In genomic region chr15:51735611-51736010, GRCh38 we compare ENCODE assay signal across 11 cellular contexts. TPM values are rescaled to one million over a fixed set of nuclear protein-coding genes. Genes with fewer than 3 reads are reported as not detected.
A peak's percentile ranks its signal among the peaks of the same experiment; 100 is the strongest.
DNase-seq lines count a peak whose midpoint lies in the region; FAIRE-seq and TF ChIP-seq lines count a peak whose summit lies in the region.
"Had no signal": no experiment of that assay in that cellular context is flagged by ENCODE, and none has a peak within 500 bp of the region (broad histone marks: within the 10 kb centered on the region; RNA-seq: fewer than 3 reads in every experiment).

No MANE protein-coding gene starts in this region.

- peaks cover 9% of the 10 kb centered on the region for H3K27me3 Mint-ChIP-seq in glutamatergic neuron (ENCODE audit: unreplicated experiment)

- H3K9ac ChIP-seq in stomach smooth muscle (ENCODE audit: low read length in 2 of 2), result no peak overlapping the region

- DNase-seq in activated effector memory CD4-positive, alpha-beta T cell treated with anti-CD3 and anti-CD28 coated beads, Interleukin-2, amount 50 U/mL, for 16 hours, result peak; percentile 72
- DNase-seq in activated effector memory CD4-positive, alpha-beta T cell treated with Interleukin-2 at 50 U/mL for 16 hours, result no peak
- DNase-seq in T-helper 22 cell (ENCODE audit: low read depth) (peak; percentile 30), dorsolateral prefrontal cortex (no peak), NCI-H2107 (lab: John Stamatoyannopoulos, UW) (no peak), glutamatergic neuron (no peak), small intestine (no peak)
- DNase-seq: NCI-H1436 had no signal

- H3K27me3 ChIP-seq in dorsolateral prefrontal cortex, result no peaks in the 10 kb centered on the region
- no peaks in the 10 kb centered on the region for H3K27me3 ChIP-seq in stomach smooth muscle (ENCODE audit: control insufficient read depth in 1 of 2, insufficient read depth in 2 of 2, low read length in 2 of 2)
- no peaks in the 10 kb centered on the region for H3K27me3 ChIP-seq in small intestine (ENCODE audit: control insufficient read depth in 2 of 2, insufficient read depth in 2 of 2, low read length in 2 of 2)

- no peak overlapping the region for H3K4me3 Mint-ChIP-seq in glutamatergic neuron (ENCODE audit: unreplicated experiment)

- H3K9me3 Mint-ChIP-seq in glutamatergic neuron (ENCODE audit: unreplicated experiment), result peaks cover 2% of the 10 kb centered on the region

- H3K36me3 ChIP-seq in stomach smooth muscle (ENCODE audit: control insufficient read depth in 2 of 2, insufficient read depth in 2 of 2, low read length in 2 of 2) (no peaks in the 10 kb centered on the region), small intestine (ENCODE audit: control insufficient read depth in 2 of 2, insufficient read depth in 2 of 2, low read length in 2 of 2) (no peaks in the 10 kb centered on the region)

- no peak overlapping the region for H3K27ac Mint-ChIP-seq in glutamatergic neuron (ENCODE audit: unreplicated experiment)

- peak in 2 of 56 donors; percentile 3 for TF ChIP-seq CTCF in dorsolateral prefrontal cortex (IDR thresholded peaks at IDR 0.05 in 54 of 56, conservative IDR thresholded peaks at IDR 0.05 in 2 of 56; ENCODE audit: low read depth in 1 of 56, partially characterized antibody in 56 of 56)
- no peak for TF ChIP-seq CTCF in glutamatergic neuron (IDR thresholded peaks at IDR 0.05; ENCODE audit: partially characterized antibody, unreplicated experiment)

- FAIRE-seq in small intestine (lab: Jason Lieb, UNC), result no peak
- FAIRE-seq: endometrium had no signal

- H3K27ac ChIP-seq in dorsolateral prefrontal cortex (peak overlapping the region in 53 of 59 donors; percentile 20 to 99 (median 95)), stomach smooth muscle (ENCODE audit: low read length) (peak overlapping the region; percentile 53), small intestine (ENCODE audit: low read depth in 1 of 2, low read length in 1 of 2) (no peak overlapping the region)

- H3K4me1 ChIP-seq in stomach smooth muscle (ENCODE audit: control insufficient read depth, insufficient read depth, low read length) (peaks cover 37% of the 10 kb centered on the region), small intestine (ENCODE audit: control insufficient read depth in 2 of 2, insufficient read depth in 1 of 2, low read depth in 1 of 2, low read length in 1 of 2) (peaks cover 3 to 23% of the 10 kb centered on the region in 2 donors)

- H3K4me1 Mint-ChIP-seq in glutamatergic neuron (ENCODE audit: low read depth, unreplicated experiment), result peaks cover 9% of the 10 kb centered on the region

- H3K9me3 ChIP-seq in stomach smooth muscle (ENCODE audit: control insufficient read depth in 2 of 2, low read length in 2 of 2) (no peaks in the 10 kb centered on the region), small intestine (ENCODE audit: control insufficient read depth, low read depth) (no peaks in the 10 kb centered on the region)

- no peaks in the 10 kb centered on the region for H3K36me3 Mint-ChIP-seq in glutamatergic neuron (ENCODE audit: unreplicated experiment)

- intact Hi-C loops in dorsolateral prefrontal cortex (cut with DNase I), result loop anchor here in 1 of 2 donors (2.0 kb wide), 2 partner anchors 15 to 41 kb away; partner anchors contain the start of gene TMOD2

- H3K4me3 ChIP-seq in dorsolateral prefrontal cortex, result peak overlapping the region in 54 of 59 donors; percentile 1 to 92 (median 81)
- H3K4me3 ChIP-seq in stomach smooth muscle (ENCODE audit: low read length in 2 of 2), result no peak overlapping the region
- H3K4me3 ChIP-seq in small intestine (ENCODE audit: low read depth in 1 of 2, low read length in 2 of 2), result no peak overlapping the region

- WGBS in small intestine, 3 donors, result 19 to 33% (median 31%) methylated on average over 3 of the region's 3 CpGs

RNA-seq across cellular contexts. Expression of gene LYSMD2, which starts 1.8 kb away (rescaled TPM):
- total RNA-seq in dorsolateral prefrontal cortex (10 to 100 TPM in 119 of 120 experiments, 1 to 10 TPM in 1; 9.8 to 63.1 (median 38.4) TPM), glutamatergic neuron (ENCODE audit: unreplicated experiment) (0.78 TPM)
- 10 to 100 TPM; 10.7 to 19.6 (median 11.9) TPM for polyA plus RNA-seq in small intestine

RNA-seq across cellular contexts. Expression of gene TMOD2, which starts 15.8 kb away (rescaled TPM):
- total RNA-seq in dorsolateral prefrontal cortex, result 100 to 1,000 TPM; 156 to 398 (median 304) TPM
- 75.0 TPM for total RNA-seq in glutamatergic neuron (ENCODE audit: unreplicated experiment)
- 1 to 10 TPM in 1 of 3 donors, under 1 TPM in 2; 0.45 to 3.2 (median 0.54) TPM for polyA plus RNA-seq in small intestine

RNA-seq across cellular contexts. Expression of gene SCG3, which starts 54.3 kb away (rescaled TPM):
- total RNA-seq in dorsolateral prefrontal cortex (100 to 1,000 TPM in 100 of 120 experiments, 10 to 100 TPM in 20; 40.1 to 220 (median 136) TPM), glutamatergic neuron (ENCODE audit: unreplicated experiment) (219 TPM)
- polyA plus RNA-seq in small intestine, result 1 to 10 TPM in 1 of 3 donors, under 1 TPM in 1, not detected in 1; 0.27 to 4.7 TPM
- total RNA-seq: osteocyte had no signal

Comparison
In these comparisons a context has a peak if more than half of its experiments do, and no peak if none do; other contexts are left out.
1. DNase-seq: peak in activated effector memory CD4-positive, alpha-beta T cell treated with anti-CD3 and anti-CD28 coated beads, Interleukin-2, amount 50 U/mL, for 16 hours (single experiment) and T-helper 22 cell (single experiment); none in activated effector memory CD4-positive, alpha-beta T cell treated with Interleukin-2 at 50 U/mL for 16 hours (single experiment), dorsolateral prefrontal cortex (0 of 10), NCI-H2107 (single experiment), glutamatergic neuron (single experiment) and small intestine (single experiment).
2. H3K27ac ChIP-seq: peak in dorsolateral prefrontal cortex (53 of 59) and stomach smooth muscle (single experiment); none in small intestine (0 of 2).
3. H3K4me3 ChIP-seq: peak in dorsolateral prefrontal cortex (54 of 59); none in stomach smooth muscle (0 of 2) and small intestine (0 of 2).